8 cellular contexts compared by ENCODE assay signal in the genomic region with DNA sequence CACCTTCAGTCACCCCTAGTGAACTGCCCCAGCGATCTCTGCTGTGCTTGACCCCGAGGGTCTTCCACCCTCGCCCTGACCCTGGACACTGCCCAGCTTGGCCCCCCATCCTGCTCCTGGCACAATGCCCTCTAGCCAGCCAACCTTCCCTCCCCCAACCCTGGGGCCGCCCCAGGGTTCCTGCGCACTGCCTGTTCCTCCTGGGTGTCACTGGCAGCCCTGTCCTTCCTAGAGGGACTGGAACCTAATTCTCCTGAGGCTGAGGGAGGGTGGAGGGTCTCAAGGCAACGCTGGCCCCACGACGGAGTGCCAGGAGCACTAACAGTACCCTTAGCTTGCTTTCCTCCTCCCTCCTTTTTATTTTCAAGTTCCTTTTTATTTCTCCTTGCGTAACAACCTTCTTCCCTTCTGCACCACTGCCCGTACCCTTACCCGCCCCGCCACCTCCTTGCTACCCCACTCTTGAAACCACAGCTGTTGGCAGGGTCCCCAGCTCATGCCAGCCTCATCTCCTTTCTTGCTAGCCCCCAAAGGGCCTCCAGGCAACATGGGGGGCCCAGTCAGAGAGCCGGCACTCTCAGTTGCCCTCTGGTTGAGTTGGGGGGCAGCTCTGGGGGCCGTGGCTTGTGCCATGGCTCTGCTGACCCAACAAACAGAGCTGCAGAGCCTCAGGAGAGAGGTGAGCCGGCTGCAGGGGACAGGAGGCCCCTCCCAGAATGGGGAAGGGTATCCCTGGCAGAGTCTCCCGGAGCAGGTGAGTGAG. TPM values are rescaled to one million over a fixed set of nuclear protein-coding genes. Genes with fewer than 3 reads are reported as not detected.
DNase-seq lines count a peak whose midpoint lies in the region; ATAC-seq and TF ChIP-seq lines count a peak whose summit lies in the region.

TNFSF13 (plus strand) TSS at position 207 of the 763 bp plus-strand sequence; CDS start at position 497, 290 bp downstream.

- no peak within 1 kb of the TSS for H3K27ac ChIP-seq in brain microvascular endothelial cell
- H3K27ac ChIP-seq in lung (ENCODE audit: low read depth in 1 of 2, low read length in 1 of 2), result peak within 1 kb of the TSS; percentile 77 to 95
- peak within 1 kb of the TSS; percentile 96 for H3K27ac ChIP-seq in upper lobe of right lung

- H3K27me3 Mint-ChIP-seq in activated T-cell treated with anti-CD3 and anti-CD28 coated beads, Interleukin-2, amount 50 U/mL, for 72 hours (ENCODE audit: low read depth), result no peaks in the 10 kb centered on the region

- H3K36me3 ChIP-seq in brain microvascular endothelial cell (replicated peaks) (no peaks in the 10 kb centered on the region), lung (ENCODE audit: control insufficient read depth in 2 of 2, insufficient read depth in 2 of 2, low read length in 2 of 2) (peaks cover 0 to 12% of the 10 kb centered on the region in 2 donors), upper lobe of right lung (peaks cover 6% of the 10 kb centered on the region)

- H3K27me3 ChIP-seq in brain microvascular endothelial cell (replicated peaks), result no peaks in the 10 kb centered on the region
- H3K27me3 ChIP-seq in lung (ENCODE audit: control insufficient read depth, insufficient read depth), result no peaks in the 10 kb centered on the region
- no peaks in the 10 kb centered on the region for H3K27me3 ChIP-seq in upper lobe of right lung

- no peak for DNase-seq in activated T-cell treated with anti-CD3 and anti-CD28 coated beads, Interleukin-2, amount 50 U/mL, for 72 hours
- DNase-seq in activated T-cell treated with anti-CD3 and anti-CD28 coated beads for 4 hours (no peak), brain microvascular endothelial cell (no peak), lung (ENCODE audit: low spot score) (peak; percentile 52), upper lobe of right lung (peak; percentile 87), NCI-H1092 treated with DMSO at 0.1 percent for 48 hours (lab: John Stamatoyannopoulos, UW) (no peak)

- in situ Hi-C loops in brain microvascular endothelial cell (cut with HindIII; ENCODE audit: low pct_ligation_motif_present, low sequenced_read_pairs), result no loop called here

- H3K4me3 Mint-ChIP-seq in activated T-cell treated with anti-CD3 and anti-CD28 coated beads, Interleukin-2, amount 50 U/mL, for 72 hours, result peak within 1 kb of the TSS; percentile 58 to 92

- H3K27ac Mint-ChIP-seq in activated T-cell treated with anti-CD3 and anti-CD28 coated beads, Interleukin-2, amount 50 U/mL, for 72 hours, result peak within 1 kb of the TSS; percentile 74

- H3K36me3 Mint-ChIP-seq in activated T-cell treated with anti-CD3 and anti-CD28 coated beads, Interleukin-2, amount 50 U/mL, for 72 hours (ENCODE audit: insufficient read depth in 2 of 2), result peaks cover 0 to 2% of the 10 kb centered on the region in 2 donors

- peaks cover 0 to 16% of the 10 kb centered on the region in 2 donors for H3K4me1 ChIP-seq in lung (ENCODE audit: control insufficient read depth in 2 of 2, insufficient read depth in 2 of 2, low read length in 2 of 2)
- H3K4me1 ChIP-seq in upper lobe of right lung, result peaks cover 53% of the 10 kb centered on the region

- TF ChIP-seq CTCF in brain microvascular endothelial cell (IDR thresholded peaks at IDR 0.05; ENCODE audit: low read depth, low read length, missing control alignments) (no peak), lung (IDR thresholded peaks at IDR 0.05; ENCODE audit: control extremely low read depth, extremely low read depth) (no peak), upper lobe of right lung (IDR thresholded peaks at IDR 0.05) (no peak)

- peaks cover 56% of the 10 kb centered on the region for H3K4me1 Mint-ChIP-seq in activated T-cell treated with anti-CD3 and anti-CD28 coated beads, Interleukin-2, amount 50 U/mL, for 72 hours (ENCODE audit: low read depth)

- no peak for ATAC-seq in activated T-cell treated with anti-CD3 and anti-CD28 coated beads, Interleukin-2, amount 50 U/mL, for 72 hours (replicated peaks in 1 of 2)
- no peak for ATAC-seq in lung (ENCODE audit: insufficient read depth, low FRiP score)
- ATAC-seq in upper lobe of right lung, result peak; percentile 17
- no peak for ATAC-seq in GM19467 (IDR thresholded peaks at IDR 0.05; ENCODE audit: unreplicated experiment)
- ATAC-seq in GM19023 (IDR thresholded peaks at IDR 0.05; ENCODE audit: unreplicated experiment), result no peak

- no peaks in the 10 kb centered on the region for H3K9me3 ChIP-seq in lung (ENCODE audit: control insufficient read depth in 2 of 2, insufficient read depth in 1 of 2, low read length in 1 of 2)
- no peaks in the 10 kb centered on the region for H3K9me3 ChIP-seq in upper lobe of right lung

- H3K4me3 ChIP-seq in brain microvascular endothelial cell (ENCODE audit: low read depth, low read length), result peak within 1 kb of the TSS; percentile 12
- H3K4me3 ChIP-seq in lung, result peak within 1 kb of the TSS; percentile 23
- peak within 1 kb of the TSS; percentile 91 for H3K4me3 ChIP-seq in upper lobe of right lung

- whole genome bisulfite sequencing in lung, 2 donors, result 8 to 18% methylated on average over 15 to 16 of the region's 16 CpGs

- intact Hi-C loops in upper lobe of right lung (cut with DNase I), result no loop called here

- H3K9me3 Mint-ChIP-seq in activated T-cell treated with anti-CD3 and anti-CD28 coated beads, Interleukin-2, amount 50 U/mL, for 72 hours, result no peaks in the 10 kb centered on the region

RNA-seq across cellular contexts. Expression of gene TNFSF13, which starts in this region (rescaled TPM):
- total RNA-seq in activated T-cell treated with anti-CD3 and anti-CD28 coated beads, Interleukin-2, amount 50 U/mL, for 72 hours, result 1 to 10 TPM; 4.3 to 7.8 TPM
- total RNA-seq in lung (100 to 1,000 TPM in 1 of 2 donors, 10 to 100 TPM in 1; 48.7 to 140 TPM), upper lobe of right lung (101 TPM)
- polyA plus RNA-seq in lung, result 100 to 1,000 TPM in 1 of 2 donors, 10 to 100 TPM in 1; 86.0 to 101 TPM

Comparison
In these comparisons a context has a peak if more than half of its experiments do, and no peak if none do; other contexts are left out.
1. RNA of gene TNFSF13 (total RNA-seq): 48.7 to 140 TPM in lung and 101 TPM in upper lobe of right lung (single experiment); 4.3 to 7.8 TPM in activated T-cell treated with anti-CD3 and anti-CD28 coated beads, Interleukin-2, amount 50 U/mL, for 72 hours; every median in the first group is over 4 times any median in the second.
2. DNase-seq: peak in lung (single experiment) and upper lobe of right lung (single experiment); none in activated T-cell treated with anti-CD3 and anti-CD28 coated beads, Interleukin-2, amount 50 U/mL, for 72 hours (0 of 2), activated T-cell treated with anti-CD3 and anti-CD28 coated beads for 4 hours (single experiment), brain microvascular endothelial cell (single experiment) and NCI-H1092 treated with DMSO at 0.1 percent for 48 hours (single experiment).
3. H3K4me3 ChIP-seq: peak in every context shown above with its lines; median percentile 91 in upper lobe of right lung; 23 in lung; 12 in brain microvascular endothelial cell.